1 cellular context compared by ENCODE assay signal in the genomic region with DNA sequence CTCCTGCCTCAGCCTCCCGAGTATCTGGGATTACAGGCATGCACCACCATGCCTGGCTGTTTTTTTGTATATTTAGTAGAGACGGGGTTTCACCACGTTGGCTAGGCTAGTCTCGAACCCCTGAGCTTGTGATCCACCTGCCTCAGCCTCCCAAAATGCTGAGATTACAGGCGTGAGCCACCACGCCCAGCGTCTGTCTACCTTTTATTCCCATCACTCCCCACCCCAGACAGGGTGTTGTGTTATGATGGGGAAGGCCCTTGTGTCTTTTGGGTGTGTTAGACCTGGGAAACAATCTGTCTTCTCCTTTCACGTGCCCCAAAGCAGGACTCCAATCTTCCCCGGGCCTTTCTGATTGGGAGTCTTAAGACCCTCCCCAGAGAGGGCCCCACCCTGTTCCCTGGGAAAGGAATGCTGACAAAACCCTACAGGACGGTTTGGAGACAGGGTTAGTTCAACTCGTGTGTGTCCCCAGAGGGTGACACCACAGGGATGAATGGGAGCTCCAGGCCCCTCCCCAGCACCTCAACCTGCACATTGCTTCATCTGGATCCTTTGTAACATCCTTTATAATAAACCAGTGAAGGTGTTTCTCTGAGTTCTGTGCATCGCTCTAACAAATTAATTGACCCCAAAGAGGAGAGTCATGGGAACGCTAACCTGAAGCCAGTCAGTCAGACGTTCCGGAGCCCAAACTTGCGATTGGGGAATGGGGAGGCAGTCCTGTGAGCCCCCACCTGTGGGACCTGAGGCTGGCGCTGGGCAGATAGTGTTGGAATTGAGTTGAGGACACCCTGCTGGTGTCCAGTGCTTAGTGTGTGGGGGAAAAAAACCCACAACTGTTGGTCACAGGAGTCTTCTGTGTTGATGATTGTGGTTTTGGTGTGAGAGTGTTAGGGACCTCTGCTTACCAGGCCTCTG.
A peak's percentile ranks its signal among the peaks of the same experiment; 100 is the strongest.
TF ChIP-seq lines count a peak whose summit lies in the region.

No MANE protein-coding gene starts in this region.

TF ChIP-seq in HepG2, 621 proteins besides CTCF, POLR2A, EP300 and RAD21:
- TF ChIP-seq ZNF260 (CRISPR knock-in tag; IDR thresholded peaks at IDR 0.05; ENCODE audit: borderline replicate concordance, low read depth) (no peak), POLR2G (IDR thresholded peaks at IDR 0.05; ENCODE audit: low read depth, low read length) (0 out of 2 replicates have a peak, but pooled peaks have one; percentile 5)
